In genomic region chr10:77836299-77836820, GRCh38 we compare ENCODE assay signal across 8 cellular contexts.
DNase-seq lines count a peak whose midpoint lies in the region; ATAC-seq and TF ChIP-seq lines count a peak whose summit lies in the region.

No MANE protein-coding gene starts in this region.

- peaks cover 53% of the 10 kb centered on the region for H3K36me3 ChIP-seq in IMR-90 (ENCODE audit: control insufficient read depth, insufficient read depth, low read length)
- H3K36me3 ChIP-seq in naive thymus-derived CD4-positive, alpha-beta T cell (ENCODE audit: control insufficient read depth in 2 of 3, insufficient read depth in 3 of 3, low read length in 3 of 3) = no peaks in the 10 kb centered on the region

- dilution Hi-C loops in IMR-90 (cut with HindIII; ENCODE audit: low sequenced_read_pairs, unreplicated experiment) = no loop called here

- TF ChIP-seq POLR2A in IMR-90 (IDR thresholded peaks at IDR 0.05; ENCODE audit: low read depth, low read length) = no peak

- peak overlapping the region; percentile 33; the same call in 1 of the 2 replicates for H2AK5ac ChIP-seq in IMR-90 (ENCODE audit: low read depth, low read length)

- POLR2A ChIA-PET in IMR-90 (lab: Charles Lee; ENCODE audit: unreplicated experiment) = no interaction called here
- POLR2A ChIA-PET in activated B cell treated with CpG ODN at 0.5 μM for 24 hours (lab: Charles Lee) = no interaction called here
- POLR2A ChIA-PET in naive thymus-derived CD4-positive, alpha-beta T cell (lab: Charles Lee) = no interaction called here

- no peaks in the 10 kb centered on the region; the same call in 1 of the 2 replicates for H3K9me1 ChIP-seq in IMR-90 (ENCODE audit: insufficient read depth, low read length)

- TF ChIP-seq CTCF in IMR-90 (conservative IDR thresholded peaks at IDR 0.05; ENCODE audit: low read depth, low read length) (no peak), activated B cell treated with CpG ODN at 0.5 μM for 24 hours (IDR thresholded peaks at IDR 0.05) (no peak)

- no peak overlapping the region for H3K9ac ChIP-seq in IMR-90 (ENCODE audit: low read depth, low read length)

- H3K9me3 ChIP-seq in IMR-90 (ENCODE audit: control insufficient read depth, insufficient read depth, low read length) = no peaks in the 10 kb centered on the region
- H3K9me3 ChIP-seq in naive thymus-derived CD4-positive, alpha-beta T cell (ENCODE audit: control insufficient read depth in 2 of 3, low read length in 3 of 3) = no peaks in the 10 kb centered on the region

- ATAC-seq in GM18511 (IDR thresholded peaks at IDR 0.05; ENCODE audit: unreplicated experiment) = peak; percentile 52
- peak; percentile 35 for ATAC-seq in IMR-90 (ENCODE audit: low read depth)
- ATAC-seq in activated B cell treated with CpG ODN at 0.5 μM for 24 hours (ENCODE audit: low read depth) = peak; percentile 70
- ATAC-seq in central memory CD8-positive, alpha-beta T cell (replicated peaks; ENCODE audit: extremely low read depth, poor library complexity, severe bottlenecking) = peak; percentile 86
- peak; percentile 93 for ATAC-seq in naive thymus-derived CD4-positive, alpha-beta T cell

- peak overlapping the region; percentile 23 for H2BK5ac ChIP-seq in IMR-90 (ENCODE audit: low read depth, low read length, poor library complexity, severe bottlenecking)

- no peak overlapping the region for H4K91ac ChIP-seq in IMR-90 (ENCODE audit: insufficient read depth, low read depth, low read length)

- no peak overlapping the region for H4K5ac ChIP-seq in IMR-90 (ENCODE audit: low read depth, low read length)

- no peak for TF ChIP-seq RAD21 in IMR-90 (IDR thresholded peaks at IDR 0.05; ENCODE audit: low read length)

- H3K18ac ChIP-seq in IMR-90 (ENCODE audit: low read depth, low read length) = no peak overlapping the region

- no peaks in the 10 kb centered on the region for H3K36me3 Mint-ChIP-seq in activated B cell treated with CpG ODN at 0.5 μM for 24 hours (ENCODE audit: low read depth)
- H3K36me3 Mint-ChIP-seq in central memory CD8-positive, alpha-beta T cell (ENCODE audit: insufficient read depth) = peaks cover 13% of the 10 kb centered on the region
- no peaks in the 10 kb centered on the region for H3K36me3 Mint-ChIP-seq in naive thymus-derived CD4-positive, alpha-beta T cell
- H3K36me3 Mint-ChIP-seq in stimulated activated naive CD8-positive, alpha-beta T cell treated with anti-CD3 and anti-CD28 coated beads, Interleukin-15, Interleukin-2, amounts not matched to agents 100 ng/mL and 50 ng/mL, for 24 hours (ENCODE audit: low read depth) = no peaks in the 10 kb centered on the region

- 0 out of 2 replicates have a peak overlapping the region, but pooled peaks have one; percentile 18 for H2BK120ac ChIP-seq in IMR-90 (ENCODE audit: low read depth, low read length)

- peak overlapping the region; percentile 68 for H3K27ac Mint-ChIP-seq in activated B cell treated with CpG ODN at 0.5 μM for 24 hours
- H3K27ac Mint-ChIP-seq in central memory CD8-positive, alpha-beta T cell (ENCODE audit: low read depth) = peak overlapping the region; percentile 92
- H3K27ac Mint-ChIP-seq in naive thymus-derived CD4-positive, alpha-beta T cell = peak overlapping the region; percentile 43 to 94 (median 88)
- H3K27ac Mint-ChIP-seq in stimulated activated naive CD8-positive, alpha-beta T cell treated with anti-CD3 and anti-CD28 coated beads, Interleukin-15, Interleukin-2, amounts not matched to agents 100 ng/mL and 50 ng/mL, for 24 hours = peak overlapping the region; percentile 72

- WGBS in IMR-90 (ENCODE audit: extremely low coverage in 2 of 2, insufficient read length in 1 of 2), 2 experiments = 33% methylated on average over 1 of the region's 11 CpGs; no CpG with 5 or more reads in 1 of the 2 experiments

- H3K56ac ChIP-seq in IMR-90 (ENCODE audit: extremely low read depth, insufficient read depth, low read length) = no peak overlapping the region

- CTCF ChIA-PET in IMR-90 (lab: Yijun Ruan, JAX) = interaction anchor here (1.7 kb wide), 1 partner anchor 138 kb away, joined by 3 read pairs; no protein-coding TSS in a partner anchor
- CTCF ChIA-PET in activated B cell treated with CpG ODN at 0.5 μM for 24 hours (lab: Charles Lee) = no interaction called here
- CTCF ChIA-PET in naive thymus-derived CD4-positive, alpha-beta T cell (lab: Charles Lee) = interaction anchor here (1.1 to 2.3 kb wide), 3 partner anchors 11 to 122 kb away, joined by 4 to 10 read pairs (median 5); no protein-coding TSS in a partner anchor

- intact Hi-C loops in IMR-90 (cut with micrococcal nuclease) = no loop called here
- intact Hi-C loops in activated B cell treated with CpG ODN at 0.5 μM for 24 hours (cut with micrococcal nuclease) = loop anchor here (2.0 kb wide), 2 partner anchors 126 to 192 kb away; partner anchors contain the start of gene POLR3A
- intact Hi-C loops in naive thymus-derived CD4-positive, alpha-beta T cell (cut with micrococcal nuclease) = loop anchor here (2.0 kb wide), 2 partner anchors 16 to 670 kb away; no protein-coding TSS in a partner anchor

- peaks cover 2% of the 10 kb centered on the region for H3K4me1 ChIP-seq in IMR-90 (ENCODE audit: control insufficient read depth, insufficient read depth, low read length)
- H3K4me1 ChIP-seq in naive thymus-derived CD4-positive, alpha-beta T cell (ENCODE audit: control insufficient read depth in 2 of 2, insufficient read depth in 2 of 2, low read length in 2 of 2) = peaks cover 6 to 25% of the 10 kb centered on the region in 2 donors

- H3K4me3 ChIP-seq in IMR-90 (ENCODE audit: insufficient read depth, low read depth, low read length) = no peak overlapping the region
- H3K4me3 ChIP-seq in naive thymus-derived CD4-positive, alpha-beta T cell (ENCODE audit: low read length) = peak overlapping the region; percentile 11

- no peak overlapping the region for H3K4ac ChIP-seq in IMR-90 (ENCODE audit: low read depth, low read length)

- no peak overlapping the region for H2BK15ac ChIP-seq in IMR-90 (ENCODE audit: low read depth, low read length)

- H3K4me2 ChIP-seq in IMR-90 (ENCODE audit: low read depth, low read length) = no peak overlapping the region

- DNase-seq in IMR-90 = peak; percentile 22
- no peak for DNase-seq in activated B cell treated with CpG ODN at 0.5 μM for 24 hours
- DNase-seq in central memory CD8-positive, alpha-beta T cell (ENCODE audit: low spot score in 2 of 2) = peak; percentile 44 to 82
- peak; percentile 29 to 85 (median 76) for DNase-seq in naive thymus-derived CD4-positive, alpha-beta T cell
- DNase-seq in cortex of kidney (lab: John Stamatoyannopoulos, UW) = no peak
- DNase-seq in SKM-1 (lab: John Stamatoyannopoulos, UW; ENCODE audit: unreplicated experiment) = no peak

- 0 out of 2 replicates have a peak, but pooled peaks cover 4% of the 10 kb centered on the region for H4K20me1 ChIP-seq in IMR-90 (ENCODE audit: insufficient read depth, low read length)

- H3K4me3 Mint-ChIP-seq in activated B cell treated with CpG ODN at 0.5 μM for 24 hours = peak overlapping the region; percentile 56
- H3K4me3 Mint-ChIP-seq in central memory CD8-positive, alpha-beta T cell = peak overlapping the region; percentile 69
- peak overlapping the region; percentile 57 to 82 (median 69) for H3K4me3 Mint-ChIP-seq in naive thymus-derived CD4-positive, alpha-beta T cell
- H3K4me3 Mint-ChIP-seq in stimulated activated naive CD8-positive, alpha-beta T cell treated with anti-CD3 and anti-CD28 coated beads, Interleukin-15, Interleukin-2, amounts not matched to agents 100 ng/mL and 50 ng/mL, for 24 hours = peak overlapping the region; percentile 42

- peaks cover 8% of the 10 kb centered on the region for H3K4me1 Mint-ChIP-seq in activated B cell treated with CpG ODN at 0.5 μM for 24 hours
- H3K4me1 Mint-ChIP-seq in central memory CD8-positive, alpha-beta T cell = peaks cover 33% of the 10 kb centered on the region
- H3K4me1 Mint-ChIP-seq in naive thymus-derived CD4-positive, alpha-beta T cell = peaks cover 6 to 24% (median 8%) of the 10 kb centered on the region in 7 donors
- H3K4me1 Mint-ChIP-seq in stimulated activated naive CD8-positive, alpha-beta T cell treated with anti-CD3 and anti-CD28 coated beads, Interleukin-15, Interleukin-2, amounts not matched to agents 100 ng/mL and 50 ng/mL, for 24 hours (ENCODE audit: low read depth) = peaks cover 11% of the 10 kb centered on the region

- H3K14ac ChIP-seq in IMR-90 (replicated peaks; ENCODE audit: low read depth, low read length) = no peak overlapping the region; the same call in 1 of the 2 replicates

- no peak overlapping the region for H2AK9ac ChIP-seq in IMR-90 (replicated peaks; ENCODE audit: low read depth, low read length, poor library complexity)

- H4K8ac ChIP-seq in IMR-90 (ENCODE audit: low read depth in 2 of 2, low read length in 2 of 2) = peak overlapping the region in 1 of 2 experiments; percentile 70; a peak in 2 of 4 replicates

- H3K79me1 ChIP-seq in IMR-90 (ENCODE audit: low read depth in 1 of 2, low read length in 2 of 2) = peaks cover 18 to 34% of the 10 kb centered on the region in 2 experiments

- no peaks in the 10 kb centered on the region for H3K27me3 ChIP-seq in IMR-90 (ENCODE audit: control insufficient read depth, insufficient read depth, low read length)
- H3K27me3 ChIP-seq in naive thymus-derived CD4-positive, alpha-beta T cell (ENCODE audit: control insufficient read depth in 2 of 2, insufficient read depth in 2 of 2, low read length in 2 of 2) = no peaks in the 10 kb centered on the region

- no peak overlapping the region for H2AFZ ChIP-seq in IMR-90 (replicated peaks; ENCODE audit: low read length, poor library complexity)

- in situ Hi-C loops in IMR-90 (cut with MboI; ENCODE audit: low sequenced_read_pairs) = no loop called here

- no peaks in the 10 kb centered on the region for H3K27me3 Mint-ChIP-seq in activated B cell treated with CpG ODN at 0.5 μM for 24 hours
- no peaks in the 10 kb centered on the region for H3K27me3 Mint-ChIP-seq in central memory CD8-positive, alpha-beta T cell
- no peaks in the 10 kb centered on the region for H3K27me3 Mint-ChIP-seq in naive thymus-derived CD4-positive, alpha-beta T cell
- H3K27me3 Mint-ChIP-seq in stimulated activated naive CD8-positive, alpha-beta T cell treated with anti-CD3 and anti-CD28 coated beads, Interleukin-15, Interleukin-2, amounts not matched to agents 100 ng/mL and 50 ng/mL, for 24 hours = no peaks in the 10 kb centered on the region

- peak overlapping the region; percentile 34; the same call in 1 of the 2 replicates for H3K23ac ChIP-seq in IMR-90 (ENCODE audit: low read depth, low read length)

- BruUV-seq in IMR-90 (replicated peaks; lab: Mats Ljungman, UMichigan) = no TSS peak

- H2BK20ac ChIP-seq in IMR-90 (ENCODE audit: low read depth, low read length) = no peak overlapping the region

- no peak overlapping the region for H3K27ac ChIP-seq in IMR-90 (ENCODE audit: insufficient read depth, low read length)
- H3K27ac ChIP-seq in naive thymus-derived CD4-positive, alpha-beta T cell (ENCODE audit: low read depth, low read length) = peak overlapping the region; percentile 71

- no peaks in the 10 kb centered on the region for H3K9me3 Mint-ChIP-seq in activated B cell treated with CpG ODN at 0.5 μM for 24 hours
- H3K9me3 Mint-ChIP-seq in central memory CD8-positive, alpha-beta T cell = no peaks in the 10 kb centered on the region
- H3K9me3 Mint-ChIP-seq in naive thymus-derived CD4-positive, alpha-beta T cell = no peaks in the 10 kb centered on the region
- no peaks in the 10 kb centered on the region for H3K9me3 Mint-ChIP-seq in stimulated activated naive CD8-positive, alpha-beta T cell treated with anti-CD3 and anti-CD28 coated beads, Interleukin-15, Interleukin-2, amounts not matched to agents 100 ng/mL and 50 ng/mL, for 24 hours

Comparison
In these comparisons a context has a peak if more than half of its experiments do, and no peak if none do; other contexts are left out.
1. ATAC-seq: peak in every context shown above with its lines; median percentile 93 in naive thymus-derived CD4-positive, alpha-beta T cell; 86 in central memory CD8-positive, alpha-beta T cell; 70 in activated B cell treated with CpG ODN at 0.5 μM for 24 hours; 52 in GM18511; 35 in IMR-90.
2. DNase-seq: peak in IMR-90 (single experiment), central memory CD8-positive, alpha-beta T cell (2 of 2) and naive thymus-derived CD4-positive, alpha-beta T cell (9 of 9); none in activated B cell treated with CpG ODN at 0.5 μM for 24 hours (single experiment), cortex of kidney (single experiment) and SKM-1 (single experiment).
3. Peak in every context shown above with its lines, with median percentiles within 50 percentile points of each other: H3K27ac Mint-ChIP-seq and H3K4me3 Mint-ChIP-seq.